ENCODE assay signal across 13 cellular contexts in genomic region chr13:26873174-26873698, GRCh38.
"Had no signal": no experiment of that assay in that cellular context is flagged by ENCODE, and none has a peak within 500 bp of the region (broad histone marks: within the 10 kb centered on the region; RNA-seq: fewer than 3 reads in every experiment).

No MANE protein-coding gene starts in this region.

- H3K27ac ChIP-seq: cardiac muscle cell, dorsolateral prefrontal cortex, right atrium auricular region, tibial nerve had no signal

- H3K4me1 Mint-ChIP-seq: activated CD4-positive, alpha-beta T cell treated with anti-CD3 and anti-CD28 coated beads, Interleukin-2, amount 10 ng/mL, durations not matched to agents 24 days and 14 days; immature natural killer cell; nephron; stimulated activated naive B cell treated with anti-CD40 and anti-IgM and Interleukin-4, amounts not matched to agents 10 μg/mL and 1 μg/mL and 100 μg/mL, for 72 hours had no signal

- H3K36me3 Mint-ChIP-seq: immature natural killer cell; stimulated activated naive B cell treated with anti-CD40 and anti-IgM and Interleukin-4, amounts not matched to agents 10 μg/mL and 1 μg/mL and 100 μg/mL, for 72 hours had no signal

- H3K4me1 ChIP-seq: right atrium auricular region, tibial nerve had no signal

- DNase-seq: activated CD4-positive, CD25-positive, alpha-beta regulatory T cell; activated gamma-delta T cell had no signal

- ATAC-seq: esophagus mucosa had no signal

- H3K4me3 ChIP-seq: cardiac muscle cell, dorsolateral prefrontal cortex, right atrium auricular region, tibial nerve had no signal

- H3K36me3 ChIP-seq: cardiac muscle cell, right atrium auricular region, tibial nerve had no signal

- H3K4me3 Mint-ChIP-seq: activated CD4-positive, alpha-beta T cell treated with anti-CD3 and anti-CD28 coated beads, Interleukin-2, amount 10 ng/mL, durations not matched to agents 24 days and 14 days; activated CD8-positive, alpha-beta T cell treated with anti-CD3 and anti-CD28 coated beads, Interleukin-2, amount 10 ng/mL, durations not matched to agents 7 days and 5 days; immature natural killer cell; nephron; stimulated activated naive B cell treated with anti-CD40 and anti-IgM and Interleukin-4, amounts not matched to agents 10 μg/mL and 1 μg/mL and 100 μg/mL, for 72 hours had no signal

- H3K27ac Mint-ChIP-seq: activated CD4-positive, alpha-beta T cell treated with anti-CD3 and anti-CD28 coated beads, Interleukin-2, amount 10 ng/mL, durations not matched to agents 24 days and 14 days; activated CD8-positive, alpha-beta T cell treated with anti-CD3 and anti-CD28 coated beads, Interleukin-2, amount 10 ng/mL, durations not matched to agents 7 days and 5 days; activated naive CD4-positive, alpha-beta T cell treated with anti-CD3 and anti-CD28 coated beads, Interleukin-2, amount 50 U/mL, for 72 hours; immature natural killer cell; nephron; stimulated activated naive B cell treated with anti-CD40 and anti-IgM and Interleukin-4, amounts not matched to agents 10 μg/mL and 1 μg/mL and 100 μg/mL, for 72 hours had no signal

- H3K27me3 ChIP-seq: cardiac muscle cell, right atrium auricular region, tibial nerve had no signal
